ENCODE assay signal across 31 cellular contexts in genomic region chr3:194543550-194543949, GRCh38. TPM values are rescaled to one million over a fixed set of nuclear protein-coding genes. Genes with fewer than 3 reads are reported as not detected.
A peak's percentile ranks its signal among the peaks of the same experiment; 100 is the strongest.
DNase-seq lines count a peak whose midpoint lies in the region; ATAC-seq, FAIRE-seq and TF ChIP-seq lines count a peak whose summit lies in the region.
"Had no signal": no experiment of that assay in that cellular context is flagged by ENCODE, and none has a peak within 500 bp of the region (broad histone marks: within the 10 kb centered on the region; RNA-seq: fewer than 3 reads in every experiment).

No MANE protein-coding gene starts in this region.

- H3K4me3 ChIP-seq in HepG2 (replicated peaks in 1 of 3; ENCODE audit: insufficient read depth in 1 of 3, low read depth in 2 of 3, low read length in 3 of 3) (no peak overlapping the region), right lobe of liver (no peak overlapping the region), K562 (no peak overlapping the region)
- H3K4me3 ChIP-seq: A549; BLaER1; BLaER1 treated with 17β-estradiol and CSF1 and Interleukin-3, amounts not matched to agents 10 nM and 100 nM had no signal

- intact Hi-C loops in HepG2 (cut with micrococcal nuclease; ENCODE audit: unreplicated experiment): no loop called here
- intact Hi-C loops in right lobe of liver (cut with DNase I): no loop called here
- intact Hi-C loops in K562 (cut with micrococcal nuclease): no loop called here

- H3K9ac ChIP-seq in HepG2 (ENCODE audit: insufficient read depth, low read depth, low read length) (no peak overlapping the region), K562 (ENCODE audit: insufficient read depth in 1 of 2, low read depth in 2 of 2, low read length in 2 of 2) (no peak overlapping the region)
- H3K9ac ChIP-seq: BLaER1; BLaER1 treated with 17β-estradiol and CSF1 and Interleukin-3, amounts not matched to agents 10 nM and 100 nM had no signal

- no peaks in the 10 kb centered on the region for H3K79me2 ChIP-seq in HepG2 (ENCODE audit: insufficient read depth, low read length)
- no peaks in the 10 kb centered on the region for H3K79me2 ChIP-seq in K562 (ENCODE audit: control insufficient read depth, insufficient read depth, low read length)

- H3K4me2 ChIP-seq in HepG2 (ENCODE audit: low read depth, low read length) (no peak overlapping the region), K562 (ENCODE audit: insufficient read depth, low read length) (no peak overlapping the region)
- H3K4me2 ChIP-seq: A549; BLaER1; BLaER1 treated with 17β-estradiol and CSF1 and Interleukin-3, amounts not matched to agents 10 nM and 100 nM had no signal

- CTCF ChIA-PET in HepG2 (lab: Yijun Ruan, JAX; ENCODE audit: low intra/inter-chr PET ratio, low total read pairs) (no interaction called here), K562 (lab: Yijun Ruan, JAX; ENCODE audit: low intra/inter-chr PET ratio) (no interaction called here)

- WGBS in HepG2 (ENCODE audit: low lambda C conversion rate): 83% methylated on average over 4 of the region's 8 CpGs
- WGBS in right lobe of liver (ENCODE audit: insufficient coverage, low coverage, low lambda C conversion rate, missing lambda C conversion rate): 100% methylated on average over 3 of the region's 8 CpGs
- WGBS in K562 (ENCODE audit: insufficient coverage, low coverage, missing lambda C conversion rate): 48% methylated on average over 8 of the region's 8 CpGs

- no peaks in the 10 kb centered on the region for H3K9me3 ChIP-seq in HepG2 (ENCODE audit: low read length)
- no peaks in the 10 kb centered on the region for H3K9me3 ChIP-seq in right lobe of liver
- no peaks in the 10 kb centered on the region; the same call in 1 of the 2 replicates for H3K9me3 ChIP-seq in K562 (replicated peaks; ENCODE audit: control insufficient read depth, insufficient read depth, low read depth, low read length)
- H3K9me3 ChIP-seq: A549, BE2C, Caco-2 had no signal

- in situ Hi-C loops in HepG2 (cut with HindIII; ENCODE audit: extremely low pct_ligation_motif_present, low pct_unique_long_range_greater_than_20kb): no loop called here
- in situ Hi-C loops in K562 (cut with MboI): no loop called here

- TF ChIP-seq POLR2A in HepG2 (IDR thresholded peaks at IDR 0.05; ENCODE audit: insufficient read depth in 1 of 2, low read depth in 2 of 2, low read length in 2 of 2) (no peak), right lobe of liver (IDR thresholded peaks at IDR 0.05) (no peak), K562 (conservative IDR thresholded peaks at IDR 0.05) (no peak)

- H4K20me1 ChIP-seq in HepG2 (ENCODE audit: insufficient read depth, low read length) (no peaks in the 10 kb centered on the region), K562 (replicated peaks; ENCODE audit: control insufficient read depth, insufficient read depth, low read length) (no peaks in the 10 kb centered on the region)
- H4K20me1 ChIP-seq: BLaER1; BLaER1 treated with 17β-estradiol and CSF1 and Interleukin-3, amounts not matched to agents 10 nM and 100 nM had no signal

- no peaks in the 10 kb centered on the region for H3K27me3 ChIP-seq in HepG2 (ENCODE audit: control insufficient read depth in 1 of 2, insufficient read depth in 2 of 2, low read length in 2 of 2)
- H3K27me3 ChIP-seq in right lobe of liver: no peaks in the 10 kb centered on the region
- H3K27me3 ChIP-seq in K562 (ENCODE audit: control insufficient read depth in 2 of 2, insufficient read depth in 2 of 2, low read length in 2 of 2): no peaks in the 10 kb centered on the region
- H3K27me3 ChIP-seq: BE2C; BLaER1; BLaER1 treated with 17β-estradiol and CSF1 and Interleukin-3, amounts not matched to agents 10 nM and 100 nM had no signal

- H2AFZ ChIP-seq in HepG2 (ENCODE audit: low read length) (no peak overlapping the region), K562 (ENCODE audit: low read depth, low read length) (0 out of 2 replicates have a peak overlapping the region, but pooled peaks have one; percentile 36)

- no peak for FAIRE-seq in HepG2 (lab: Jason Lieb, UNC)
- no peak for FAIRE-seq in K562 (lab: Jason Lieb, UNC)
- FAIRE-seq: A204.1, A549, D721Med had no signal

- H3K27ac ChIP-seq in HepG2 (ENCODE audit: extremely low read length, insufficient read depth, low read length): no peak overlapping the region
- no peak overlapping the region for H3K27ac ChIP-seq in right lobe of liver
- no peak overlapping the region for H3K27ac ChIP-seq in K562 (ENCODE audit: extremely low read depth, low read depth, low read length)
- H3K27ac ChIP-seq: 22Rv1; A549; BLaER1; BLaER1 treated with 17β-estradiol and CSF1 and Interleukin-3, amounts not matched to agents 10 nM and 100 nM; C4-2B had no signal

- TF ChIP-seq RAD21 in HepG2 (CRISPR knock-in tag; IDR thresholded peaks at IDR 0.05) (no peak), K562 (CRISPR knock-in tag; conservative IDR thresholded peaks at IDR 0.05 in 1 of 2, IDR thresholded peaks at IDR 0.05 in 1 of 2) (no peak)

- no peak for ATAC-seq in HepG2
- no peak for ATAC-seq in right lobe of liver
- ATAC-seq in K562: no peak
- ATAC-seq: A549; CD8-positive, alpha-beta T cell had no signal

- H3K9me1 ChIP-seq in K562 (ENCODE audit: control insufficient read depth, insufficient read depth, low read length): no peaks in the 10 kb centered on the region

- POLR2A ChIA-PET in HepG2 (lab: Yijun Ruan, JAX): no interaction called here
- POLR2A ChIA-PET in K562 (lab: Yijun Ruan, JAX): interaction anchor here (1.1 to 1.2 kb wide), 2 partner anchors 23 to 63 kb away, joined by 3 to 5 read pairs; no protein-coding TSS in a partner anchor

- BruUV-seq in HepG2 (replicated peaks; lab: Mats Ljungman, UMichigan) (no TSS peak), K562 (replicated peaks; lab: Mats Ljungman, UMichigan) (no TSS peak)

- H3K36me3 ChIP-seq in HepG2 (replicated peaks in 1 of 2; ENCODE audit: control insufficient read depth in 1 of 2, insufficient read depth in 2 of 2, low read length in 2 of 2) (no peaks in the 10 kb centered on the region), right lobe of liver (no peaks in the 10 kb centered on the region), K562 (ENCODE audit: control insufficient read depth, insufficient read depth, low read length) (no peaks in the 10 kb centered on the region)
- H3K36me3 ChIP-seq: BE2C; BLaER1; BLaER1 treated with 17β-estradiol and CSF1 and Interleukin-3, amounts not matched to agents 10 nM and 100 nM had no signal

- no peak for TF ChIP-seq EP300 in HepG2 (IDR thresholded peaks at IDR 0.05; ENCODE audit: low read depth in 2 of 2, low read length in 2 of 2)
- TF ChIP-seq EP300 in HepG2 (CRISPR knock-in tag; IDR thresholded peaks at IDR 0.05; ENCODE audit: borderline replicate concordance): no peak
- no peak for TF ChIP-seq EP300 in K562 (IDR thresholded peaks at IDR 0.05; ENCODE audit: low read length)

- H3K4me1 ChIP-seq in HepG2 (ENCODE audit: insufficient read depth, low read length) (peaks cover 42% of the 10 kb centered on the region), right lobe of liver (peaks cover 0 to under 1% (median 0%) of the 10 kb centered on the region in 4 donors), K562 (replicated peaks in 1 of 2; ENCODE audit: control insufficient read depth in 2 of 2, insufficient read depth in 2 of 2, low read length in 2 of 2) (no peaks in the 10 kb centered on the region; a peak in 1 of 5 replicates)
- H3K4me1 ChIP-seq: A549, BE2C, BLaER1 had no signal

- no peak for DNase-seq in HepG2 (ENCODE audit: low spot score)
- DNase-seq in right lobe of liver: no peak
- DNase-seq in K562 (ENCODE audit: extremely low read depth in 1 of 4, low spot score in 3 of 4): no peak
- DNase-seq in NCI-H774 (lab: John Stamatoyannopoulos, UW): no peak
- DNase-seq: 8988T; ACHN; AML-193; BE2C; C1 segment of cervical spinal cord; Caco-2; Calu3; CD4-positive, alpha-beta memory T cell; CD4-positive, alpha-beta T cell; CD4-positive, CD25-positive, alpha-beta regulatory T cell; CD8-positive, alpha-beta memory T cell; CD8-positive, alpha-beta T cell; COR-L47; DMS 273 treated with DMSO at 0.1 percent for 48 hours; DMS153; DMS53; DMS79; DMS79 treated with DMSO at 0.1 percent for 48 hours; DND-41; EL had no signal

- TF ChIP-seq CTCF in HepG2 (CRISPR knock-in tag; IDR thresholded peaks at IDR 0.05): no peak
- no peak for TF ChIP-seq CTCF in right lobe of liver (IDR thresholded peaks at IDR 0.05)
- TF ChIP-seq CTCF in K562 (IDR thresholded peaks at IDR 0.05 in 2 of 3, conservative IDR thresholded peaks at IDR 0.05 in 1 of 3; ENCODE audit: insufficient read depth in 2 of 3, low read depth in 1 of 3, low read length in 3 of 3): no peak

RNA-seq across cellular contexts. Expression of gene ATP13A3, which starts 56.7 kb away (rescaled TPM):
- total RNA-seq in HepG2 (2016; rRNA removed; fragmentation: Illumina TruSeq; extraction: Trizol) (80.8 and 82.6 TPM in 2 replicates), right lobe of liver (100 to 1,000 TPM; 109 to 172 (median 145) TPM), K562 (2014; rRNA removed) (72.3 and 86.6 TPM in 2 replicates), K562 (2014; rRNA removed; fragmentation: Illumina TruSeq; extraction: Trizol) (116 and 120 TPM in 2 replicates), K562 (2015; rRNA removed; fragmentation: Illumina TruSeq; extraction: Trizol) (87.3 and 95.8 TPM in 2 replicates), K562 (2021) (85.4 and 95.2 TPM in 2 replicates)
- total RNA-seq in HepG2 (2016; cell fraction: cytosol; rRNA removed; fragmentation: Illumina TruSeq; extraction: Trizol; ENCODE audit: low read depth): 24.1 and 34.0 TPM in 2 replicates
- 77.1 and 79.8 TPM in 2 replicates for total RNA-seq in HepG2 (2016; cell fraction: insoluble cytoplasmic fraction; rRNA removed; fragmentation: Illumina TruSeq; extraction: Trizol)
- 63.8 and 77.4 TPM in 2 replicates for total RNA-seq in HepG2 (2016; cell fraction: membrane; rRNA removed; fragmentation: Illumina TruSeq; extraction: Trizol)
- 96.6 and 107 TPM in 2 replicates for total RNA-seq in HepG2 (2016; cell fraction: nucleus; rRNA removed; fragmentation: Illumina TruSeq; extraction: Trizol)
- polyA plus RNA-seq in HepG2 (2011; rRNA removed) (34.8 and 44.9 TPM in 2 replicates), K562 (2011; rRNA removed) (99.4 and 135 TPM in 2 replicates), K562 (2014; fragmentation: Illumina TruSeq; extraction: Trizol) (65.9 and 77.7 TPM in 2 replicates), K562 (2014; fragmentation: Nextera tagmentation; extraction: Ambion mirVana) (10 to 100 TPM; 16.6 to 16.8 TPM), K562 (2014; rRNA removed) (46.2 and 54.7 TPM in 2 replicates)
- polyA plus RNA-seq in HepG2 (2011; cell fraction: cytosol; rRNA removed): 14.3 and 23.1 TPM in 2 replicates
- polyA plus RNA-seq in HepG2 (2011; cell fraction: nucleus; rRNA removed): 23.0 and 36.3 TPM in 2 replicates
- polyA plus RNA-seq in HepG2 (2012): 42.7 and 47.6 TPM in 2 replicates
- 1.1 and 1.3 TPM in 2 replicates for polyA plus RNA-seq in HepG2 (2016; cell fraction: cytosol; fragmentation: Illumina TruSeq; extraction: Trizol; ENCODE audit: low read depth)
- 25.7 and 29.2 TPM in 2 replicates for polyA plus RNA-seq in HepG2 (2016; cell fraction: insoluble cytoplasmic fraction; fragmentation: Illumina TruSeq; extraction: Trizol; ENCODE audit: low read depth)
- 7.0 and 8.6 TPM in 2 replicates for polyA plus RNA-seq in HepG2 (2016; cell fraction: membrane; fragmentation: Illumina TruSeq; extraction: Trizol; ENCODE audit: low read depth)
- polyA plus RNA-seq in HepG2 (2016; cell fraction: nucleus; fragmentation: Illumina TruSeq; extraction: Trizol; ENCODE audit: insufficient read depth, low read depth): 50.7 and 55.8 TPM in 2 replicates
- polyA minus RNA-seq in HepG2 (2011; rRNA and poly(A)+ RNA removed; ENCODE audit: low replicate concordance): 73.3 and 126 TPM in 2 replicates
- 74.1 and 95.7 TPM in 2 replicates for polyA minus RNA-seq in HepG2 (2011; cell fraction: cytosol; rRNA and poly(A)+ RNA removed)
- 164 and 199 TPM in 2 replicates for polyA minus RNA-seq in HepG2 (2011; cell fraction: nucleus; rRNA and poly(A)+ RNA removed)
- 187 and 569 TPM in 2 replicates for total RNA-seq in K562 (2011; cell fraction: chromatin; rRNA removed; ENCODE audit: low replicate concordance)
- total RNA-seq in K562 (2011; cell fraction: nucleolus; rRNA removed): 75.4 and 99.2 TPM in 2 replicates
- total RNA-seq in K562 (2011; cell fraction: nucleoplasm; rRNA removed): 212 and 321 TPM in 2 replicates
- 14.3 and 36.7 TPM in 2 replicates for polyA plus RNA-seq in K562 (2011; cell fraction: cytosol; rRNA removed)
- polyA plus RNA-seq in K562 (2011; cell fraction: nucleus; rRNA removed): 52.7 and 77.5 TPM in 2 replicates
- 35.4 and 37.3 TPM in 2 replicates for polyA plus RNA-seq in K562 (2012)
- polyA minus RNA-seq in K562 (2011; rRNA and poly(A)+ RNA removed): 360 and 406 TPM in 2 replicates
- 76.2 and 93.9 TPM in 2 replicates for polyA minus RNA-seq in K562 (2011; cell fraction: cytosol; rRNA and poly(A)+ RNA removed)
- 87.1 and 158 TPM in 2 replicates for polyA minus RNA-seq in K562 (2011; cell fraction: nucleus; rRNA and poly(A)+ RNA removed)

Comparison
In these comparisons a context has a peak if more than half of its experiments do, and no peak if none do; other contexts are left out.
1. Of the 241 proteins assayed by ChIP-seq in both HepG2 and K562: peak only in HepG2: none; only in K562: none; in both: ZNF263; in neither: 240.